Comparison of ENCODE assay signal across 7 cellular contexts in the genomic region with DNA sequence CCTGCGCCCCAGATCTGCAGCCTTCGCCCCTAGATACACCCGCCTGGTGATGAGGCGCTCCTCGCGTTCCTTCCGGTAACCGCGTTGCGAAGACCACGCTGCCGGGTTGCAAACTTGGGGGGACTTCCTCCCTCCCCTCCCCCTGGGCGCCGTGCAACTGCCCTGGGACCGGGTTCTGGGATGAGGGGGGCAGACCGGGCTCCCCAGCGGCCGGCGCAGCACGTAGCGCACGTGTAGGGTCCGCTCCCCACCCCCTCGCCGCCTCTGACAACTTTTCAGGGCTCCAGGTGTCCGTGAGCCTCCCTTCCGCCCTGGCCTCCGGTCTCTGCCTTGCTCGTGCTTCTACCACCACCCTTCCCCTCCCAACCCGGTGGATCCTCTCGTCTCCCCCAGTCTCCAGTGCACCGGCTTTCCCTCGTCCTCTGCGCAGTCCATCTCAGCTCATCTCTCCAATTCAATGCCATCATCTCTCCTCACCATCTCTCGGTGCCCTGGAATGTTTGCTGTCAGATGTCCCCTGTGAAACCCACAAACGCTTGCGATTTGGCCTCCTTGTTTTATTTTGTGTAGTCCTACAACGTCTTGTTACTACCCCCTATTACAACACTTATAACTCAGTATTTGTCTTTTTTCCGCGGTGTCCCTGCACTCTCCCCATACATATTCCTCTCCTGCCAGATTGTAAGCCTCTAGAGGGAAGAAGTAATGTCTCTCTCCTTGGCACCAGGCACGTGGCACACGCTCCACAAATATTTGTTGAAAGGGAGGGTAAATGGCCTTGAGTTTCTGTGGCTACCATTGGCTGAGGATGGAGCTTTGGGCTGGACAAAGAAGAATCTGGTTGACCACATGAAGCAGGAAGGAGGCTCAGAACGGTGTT. TPM values are rescaled to one million over a fixed set of nuclear protein-coding genes. Genes with fewer than 3 reads are reported as not detected.
A peak's percentile ranks its signal among the peaks of the same experiment; 100 is the strongest.
DNase-seq lines count a peak whose midpoint lies in the region; ATAC-seq and TF ChIP-seq lines count a peak whose summit lies in the region.

No MANE protein-coding gene starts in this region.

- CTCF ChIA-PET in WTC11 (lab: Charles Lee) = interaction anchor here (1.5 kb wide), 1 partner anchor 50 kb away, joined by 4 read pairs; no protein-coding TSS in a partner anchor
- CTCF ChIA-PET in naive thymus-derived CD4-positive, alpha-beta T cell (lab: Charles Lee) = no interaction called here

- peak; percentile 18 for ATAC-seq in GM18867 (IDR thresholded peaks at IDR 0.05; ENCODE audit: unreplicated experiment)
- ATAC-seq in HG02981 (IDR thresholded peaks at IDR 0.05; ENCODE audit: unreplicated experiment) = peak; percentile 12
- ATAC-seq in WTC11 = no peak
- ATAC-seq in naive thymus-derived CD4-positive, alpha-beta T cell = peak; percentile 8

- peaks cover 11 to 13% of the 10 kb centered on the region in 2 donors for H3K4me1 ChIP-seq in naive thymus-derived CD4-positive, alpha-beta T cell (ENCODE audit: control insufficient read depth in 2 of 2, insufficient read depth in 2 of 2, low read length in 2 of 2)

- H3K27me3 ChIP-seq in naive thymus-derived CD4-positive, alpha-beta T cell (ENCODE audit: control insufficient read depth in 2 of 2, insufficient read depth in 2 of 2, low read length in 2 of 2) = no peaks in the 10 kb centered on the region

- peaks cover 0 to 11% (median 0%) of the 10 kb centered on the region in 3 experiments for H3K36me3 ChIP-seq in naive thymus-derived CD4-positive, alpha-beta T cell (ENCODE audit: control insufficient read depth in 2 of 3, insufficient read depth in 3 of 3, low read length in 3 of 3)

- H3K36me3 Mint-ChIP-seq in WTC11 = no peaks in the 10 kb centered on the region
- H3K36me3 Mint-ChIP-seq in naive thymus-derived CD4-positive, alpha-beta T cell = peaks cover 0 to under 1% (median 0%) of the 10 kb centered on the region in 5 donors

- peaks cover 35% of the 10 kb centered on the region for H3K4me1 Mint-ChIP-seq in WTC11
- peaks cover 26 to 34% (median 31%) of the 10 kb centered on the region in 7 donors for H3K4me1 Mint-ChIP-seq in naive thymus-derived CD4-positive, alpha-beta T cell

- no peaks in the 10 kb centered on the region for H3K9me3 ChIP-seq in naive thymus-derived CD4-positive, alpha-beta T cell (ENCODE audit: control insufficient read depth in 2 of 3, low read length in 3 of 3)

- peak overlapping the region; percentile 90 for H3K27ac Mint-ChIP-seq in WTC11
- peak overlapping the region; percentile 49 to 93 (median 81) for H3K27ac Mint-ChIP-seq in naive thymus-derived CD4-positive, alpha-beta T cell

- peak; percentile 40 for DNase-seq in WTC11 (ENCODE audit: low spot score)
- DNase-seq in epithelial cell of prostate (ENCODE audit: low read depth, low spot score) = no peak
- peak in 7 of 9 donors; percentile 27 to 48 (median 38) for DNase-seq in naive thymus-derived CD4-positive, alpha-beta T cell
- DNase-seq in cortex of kidney (lab: John Stamatoyannopoulos, UW) = no peak
- no peak for DNase-seq in SKM-1 treated with dmso at 0.1 percent for 144 hours (lab: John Stamatoyannopoulos, UW; ENCODE audit: unreplicated experiment)

- POLR2A ChIA-PET in WTC11 (lab: Charles Lee) = interaction anchor here (0.5 to 2.3 kb wide), 12 partner anchors 8 to 479 kb away, joined by 3 to 32 read pairs (median 4); a partner anchor contains a TSS
- POLR2A ChIA-PET in naive thymus-derived CD4-positive, alpha-beta T cell (lab: Charles Lee) = interaction anchor here (0.9 to 1.7 kb wide), 3 partner anchors 33 to 196 kb away, joined by 3 to 8 read pairs (median 6); a partner anchor contains a TSS

- H3K27me3 Mint-ChIP-seq in WTC11 (ENCODE audit: low read depth) = peaks cover 7% of the 10 kb centered on the region
- H3K27me3 Mint-ChIP-seq in naive thymus-derived CD4-positive, alpha-beta T cell = peaks cover 0 to 24% (median 0%) of the 10 kb centered on the region in 5 donors

- peak overlapping the region; percentile 80 for H3K4me3 Mint-ChIP-seq in WTC11
- H3K4me3 Mint-ChIP-seq in naive thymus-derived CD4-positive, alpha-beta T cell = peak overlapping the region; percentile 88 to 94 (median 90)

- H3K27ac ChIP-seq in epithelial cell of prostate = peak overlapping the region; percentile 73
- H3K27ac ChIP-seq in naive thymus-derived CD4-positive, alpha-beta T cell (ENCODE audit: low read depth, low read length) = peak overlapping the region; percentile 70

- peak overlapping the region; percentile 84 for H3K4me3 ChIP-seq in naive thymus-derived CD4-positive, alpha-beta T cell (ENCODE audit: low read length)

- TF ChIP-seq CTCF in WTC11 (IDR thresholded peaks at IDR 0.05) = no peak

- no peaks in the 10 kb centered on the region for H3K9me3 Mint-ChIP-seq in WTC11
- H3K9me3 Mint-ChIP-seq in naive thymus-derived CD4-positive, alpha-beta T cell = peaks cover 0 to 2% (median 0%) of the 10 kb centered on the region in 11 donors

- intact Hi-C loops in naive thymus-derived CD4-positive, alpha-beta T cell (cut with micrococcal nuclease) = loop anchor here (1.0 to 5.0 kb wide), 7 partner anchors 23 to 1601 kb away; a partner anchor contains a TSS

TF ChIP-seq in WTC11, 78 proteins besides CTCF, POLR2A, EP300 and RAD21:
- TF ChIP-seq, protein P1, sequence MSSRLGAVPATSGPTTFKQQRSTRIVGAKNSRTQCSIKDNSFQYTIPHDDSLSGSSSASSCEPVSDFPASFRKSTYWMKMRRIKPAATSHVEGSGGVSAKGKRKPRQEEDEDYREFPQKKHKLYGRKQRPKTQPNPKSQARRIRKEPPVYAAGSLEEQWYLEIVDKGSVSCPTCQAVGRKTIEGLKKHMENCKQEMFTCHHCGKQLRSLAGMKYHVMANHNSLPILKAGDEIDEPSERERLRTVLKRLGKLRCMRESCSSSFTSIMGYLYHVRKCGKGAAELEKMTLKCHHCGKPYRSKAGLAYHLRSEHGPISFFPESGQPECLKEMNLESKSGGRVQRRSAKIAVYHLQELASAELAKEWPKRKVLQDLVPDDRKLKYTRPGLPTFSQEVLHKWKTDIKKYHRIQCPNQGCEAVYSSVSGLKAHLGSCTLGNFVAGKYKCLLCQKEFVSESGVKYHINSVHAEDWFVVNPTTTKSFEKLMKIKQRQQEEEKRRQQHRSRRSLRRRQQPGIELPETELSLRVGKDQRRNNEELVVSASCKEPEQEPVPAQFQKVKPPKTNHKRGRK (CRISPR knock-in tag; IDR thresholded peaks at IDR 0.05; ENCODE audit: borderline replicate concordance) = no peak
- TF ChIP-seq, protein P2, sequence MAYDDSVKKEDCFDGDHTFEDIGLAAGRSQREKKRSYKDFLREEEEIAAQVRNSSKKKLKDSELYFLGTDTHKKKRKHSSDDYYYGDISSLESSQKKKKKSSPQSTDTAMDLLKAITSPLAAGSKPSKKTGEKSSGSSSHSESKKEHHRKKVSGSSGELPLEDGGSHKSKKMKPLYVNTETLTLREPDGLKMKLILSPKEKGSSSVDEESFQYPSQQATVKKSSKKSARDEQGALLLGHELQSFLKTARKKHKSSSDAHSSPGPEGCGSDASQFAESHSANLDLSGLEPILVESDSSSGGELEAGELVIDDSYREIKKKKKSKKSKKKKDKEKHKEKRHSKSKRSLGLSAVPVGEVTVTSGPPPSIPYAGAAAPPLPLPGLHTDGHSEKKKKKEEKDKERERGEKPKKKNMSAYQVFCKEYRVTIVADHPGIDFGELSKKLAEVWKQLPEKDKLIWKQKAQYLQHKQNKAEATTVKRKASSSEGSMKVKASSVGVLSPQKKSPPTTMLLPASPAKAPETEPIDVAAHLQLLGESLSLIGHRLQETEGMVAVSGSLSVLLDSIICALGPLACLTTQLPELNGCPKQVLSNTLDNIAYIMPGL (CRISPR knock-in tag; IDR thresholded peaks at IDR 0.05) = no peak; the same call in 1 of the 2 replicates
- TF ChIP-seq TEAD1 (CRISPR knock-in tag; IDR thresholded peaks at IDR 0.05) = no peak
- TF ChIP-seq MXD4 (CRISPR knock-in tag; IDR thresholded peaks at IDR 0.05; ENCODE audit: borderline replicate concordance) = no peak
- TF ChIP-seq ZNF232 (CRISPR knock-in tag; IDR thresholded peaks at IDR 0.05) = no peak
- TF ChIP-seq, protein P3, sequence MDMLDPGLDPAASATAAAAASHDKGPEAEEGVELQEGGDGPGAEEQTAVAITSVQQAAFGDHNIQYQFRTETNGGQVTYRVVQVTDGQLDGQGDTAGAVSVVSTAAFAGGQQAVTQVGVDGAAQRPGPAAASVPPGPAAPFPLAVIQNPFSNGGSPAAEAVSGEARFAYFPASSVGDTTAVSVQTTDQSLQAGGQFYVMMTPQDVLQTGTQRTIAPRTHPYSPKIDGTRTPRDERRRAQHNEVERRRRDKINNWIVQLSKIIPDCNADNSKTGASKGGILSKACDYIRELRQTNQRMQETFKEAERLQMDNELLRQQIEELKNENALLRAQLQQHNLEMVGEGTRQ (CRISPR knock-in tag; IDR thresholded peaks at IDR 0.05) = 0 out of 2 replicates have a peak, but pooled peaks have one; percentile 3
- no peak for TF ChIP-seq SOX15 (CRISPR knock-in tag; IDR thresholded peaks at IDR 0.05)
- 0 out of 2 replicates have a peak, but pooled peaks have one; percentile 57 for TF ChIP-seq CBFB (CRISPR knock-in tag; IDR thresholded peaks at IDR 0.05; ENCODE audit: low read depth)
TF ChIP-seq in WTC11: peak in this region for 2.

RNA-seq across cellular contexts. Expression of a gene that starts 0.8 kb away (rescaled TPM):
- 11.2 to 13.2 TPM (median 11.7 TPM) in 3 replicates for total RNA-seq in WTC11 (2021)
- total RNA-seq in naive thymus-derived CD4-positive, alpha-beta T cell = 1 to 10 TPM in 2 of 5 experiments, under 1 TPM in 2, not detected in 1; 0.70 to 1.5 (median 0.94) TPM
- not detected for polyA plus RNA-seq in naive thymus-derived CD4-positive, alpha-beta T cell

RNA-seq across cellular contexts. Expression of a gene that starts 3.3 kb away (rescaled TPM):
- 222 to 226 TPM (median 225 TPM) in 3 replicates for total RNA-seq in WTC11 (2021)
- total RNA-seq in naive thymus-derived CD4-positive, alpha-beta T cell = 100 to 1,000 TPM in 1 of 5 experiments, 10 to 100 TPM in 4; 55.2 to 105 (median 70.1) TPM
- 10 to 100 TPM; 16.1 to 18.3 TPM for polyA plus RNA-seq in naive thymus-derived CD4-positive, alpha-beta T cell

Comparison
In these comparisons a context has a peak if more than half of its experiments do, and no peak if none do; other contexts are left out.
1. DNase-seq: peak in WTC11 (single experiment) and naive thymus-derived CD4-positive, alpha-beta T cell (7 of 9); none in epithelial cell of prostate (single experiment), cortex of kidney (single experiment) and SKM-1 treated with dmso at 0.1 percent for 144 hours (single experiment).